In genomic region chr1:22139817-22140216, GRCh38 we compare ENCODE assay signal across 17 cellular contexts. TPM values are rescaled to one million over a fixed set of nuclear protein-coding genes. Genes with fewer than 3 reads are reported as not detected.
A peak's percentile ranks its signal among the peaks of the same experiment; 100 is the strongest.
DNase-seq lines count a peak whose midpoint lies in the region; ATAC-seq, FAIRE-seq and TF ChIP-seq lines count a peak whose summit lies in the region.
"Had no signal": no experiment of that assay in that cellular context is flagged by ENCODE, and none has a peak within 500 bp of the region (broad histone marks: within the 10 kb centered on the region; RNA-seq: fewer than 3 reads in every experiment).

No MANE protein-coding gene starts in this region.

- TF ChIP-seq CTCF in nephron (IDR thresholded peaks at IDR 0.05; ENCODE audit: unreplicated experiment in 3 of 3) (no peak), HepG2 (CRISPR knock-in tag; IDR thresholded peaks at IDR 0.05) (no peak)

- intact Hi-C loops in HepG2 (cut with micrococcal nuclease; ENCODE audit: unreplicated experiment): loop anchor here (10.0 kb wide), 1 partner anchor 135 kb away; no protein-coding TSS in a partner anchor

- peak overlapping the region in 2 of 3 experiments; percentile 65 to 67 for H3K27ac Mint-ChIP-seq in nephron
- H3K27ac Mint-ChIP-seq in T-helper 2 cell treated with Interferon-gamma antibody and Interleukin-4, amounts not matched to agents 5 μg/mL and 100 μg/mL, for 36 hours: no peak overlapping the region
- H3K27ac Mint-ChIP-seq: T-helper 1 cell treated with Interleukin-12 subunit alpha and Interleukin-12 subunit beta and Interleukin-4 antibody, amounts not matched to agents 30 μg/mL and 1 μg/mL, for 36 hours had no signal

- H3K4me3 ChIP-seq in HepG2 (replicated peaks in 1 of 3; ENCODE audit: insufficient read depth in 1 of 3, low read depth in 2 of 3, low read length in 3 of 3): no peak overlapping the region
- H3K4me3 ChIP-seq: GM23248, PC-9 had no signal

- DNase-seq in NCI-H1694 treated with DMSO at 0.1 percent for 48 hours (lab: John Stamatoyannopoulos, UW): peak; percentile 25
- DNase-seq in NCI-H1694 (lab: John Stamatoyannopoulos, UW): no peak
- DNase-seq in NCI-H146 (lab: John Stamatoyannopoulos, UW): peak; percentile 81
- peak; percentile 80 to 82 for DNase-seq in SHP77 (lab: John Stamatoyannopoulos, UW)
- no peak for DNase-seq in HepG2 (ENCODE audit: low spot score)
- DNase-seq in T-helper 2 cell treated with Interferon-gamma antibody and Interleukin-4, amounts not matched to agents 5 μg/mL and 100 μg/mL, for 36 hours (ENCODE audit: low spot score): no peak
- DNase-seq: Caco-2, GM23248, MM.1S, NCI-H446 treated with DMSO at 0.1 percent for 48 hours, PC-9, Right ventricle myocardium superior had no signal

- H2AFZ ChIP-seq in HepG2 (ENCODE audit: low read length): no peak overlapping the region
- H2AFZ ChIP-seq: GM23248, PC-9 had no signal

- FAIRE-seq in HepG2 (lab: Jason Lieb, UNC): no peak
- FAIRE-seq: A204.1 had no signal

- in situ Hi-C loops in HepG2 (cut with HindIII; ENCODE audit: extremely low pct_ligation_motif_present, low pct_unique_long_range_greater_than_20kb): loop anchor here (10.0 kb wide), 1 partner anchor 505 kb away; the partner anchor contains the start of gene C1QC

- no peak overlapping the region for H3K27ac ChIP-seq in HepG2 (ENCODE audit: extremely low read length, insufficient read depth, low read length)
- H3K27ac ChIP-seq: GM23248, PC-9 had no signal

- 61% methylated on average over 4 of the region's 12 CpGs for WGBS in HepG2 (ENCODE audit: low lambda C conversion rate)

- peaks cover 63% of the 10 kb centered on the region for H3K27me3 Mint-ChIP-seq in nephron (ENCODE audit: low read depth)
- H3K27me3 Mint-ChIP-seq in T-helper 2 cell treated with Interferon-gamma antibody and Interleukin-4, amounts not matched to agents 5 μg/mL and 100 μg/mL, for 36 hours (ENCODE audit: low read depth): peaks cover 37% of the 10 kb centered on the region

- H4K20me1 ChIP-seq in HepG2 (ENCODE audit: insufficient read depth, low read length): peaks cover 37% of the 10 kb centered on the region; the same call in 1 of the 2 replicates

- H3K27me3 ChIP-seq in HepG2 (ENCODE audit: control insufficient read depth in 1 of 2, insufficient read depth in 2 of 2, low read length in 2 of 2): peaks cover 40 to 90% of the 10 kb centered on the region in 2 experiments

- no peaks in the 10 kb centered on the region for H3K9me3 Mint-ChIP-seq in nephron
- H3K9me3 Mint-ChIP-seq in T-helper 2 cell treated with Interferon-gamma antibody and Interleukin-4, amounts not matched to agents 5 μg/mL and 100 μg/mL, for 36 hours: no peaks in the 10 kb centered on the region
- H3K9me3 Mint-ChIP-seq: T-helper 1 cell treated with Interleukin-12 subunit alpha and Interleukin-12 subunit beta and Interleukin-4 antibody, amounts not matched to agents 30 μg/mL and 1 μg/mL, for 36 hours had no signal

- POLR2A ChIA-PET in HepG2 (lab: Yijun Ruan, JAX): no interaction called here

- BruUV-seq in HepG2 (replicated peaks; lab: Mats Ljungman, UMichigan): no TSS peak

- no peaks in the 10 kb centered on the region for H3K36me3 ChIP-seq in HepG2 (replicated peaks in 1 of 2; ENCODE audit: control insufficient read depth in 1 of 2, insufficient read depth in 2 of 2, low read length in 2 of 2)

- peak overlapping the region in 2 of 3 experiments; percentile 53 to 90 for H3K4me3 Mint-ChIP-seq in nephron
- no peak overlapping the region for H3K4me3 Mint-ChIP-seq in T-helper 2 cell treated with Interferon-gamma antibody and Interleukin-4, amounts not matched to agents 5 μg/mL and 100 μg/mL, for 36 hours
- H3K4me3 Mint-ChIP-seq: T-helper 1 cell treated with Interleukin-12 subunit alpha and Interleukin-12 subunit beta and Interleukin-4 antibody, amounts not matched to agents 30 μg/mL and 1 μg/mL, for 36 hours had no signal

- H3K79me2 ChIP-seq in HepG2 (ENCODE audit: insufficient read depth, low read length): no peaks in the 10 kb centered on the region

- no peaks in the 10 kb centered on the region for H3K4me1 ChIP-seq in HepG2 (ENCODE audit: insufficient read depth, low read length)

- TF ChIP-seq POLR2A in HepG2 (IDR thresholded peaks at IDR 0.05; ENCODE audit: insufficient read depth in 1 of 2, low read depth in 2 of 2, low read length in 2 of 2): no peak

- H3K4me1 Mint-ChIP-seq in nephron: peaks cover 39% of the 10 kb centered on the region
- peaks cover 1% of the 10 kb centered on the region for H3K4me1 Mint-ChIP-seq in T-helper 2 cell treated with Interferon-gamma antibody and Interleukin-4, amounts not matched to agents 5 μg/mL and 100 μg/mL, for 36 hours (ENCODE audit: low read depth)

- TF ChIP-seq EP300 in HepG2 (IDR thresholded peaks at IDR 0.05; ENCODE audit: low read depth in 2 of 2, low read length in 2 of 2): no peak
- TF ChIP-seq EP300 in HepG2 (CRISPR knock-in tag; IDR thresholded peaks at IDR 0.05; ENCODE audit: borderline replicate concordance): no peak

- ATAC-seq in HepG2 (no peak), HG03342 (IDR thresholded peaks at IDR 0.05; ENCODE audit: unreplicated experiment) (no peak)

- CTCF ChIA-PET in HepG2 (lab: Yijun Ruan, JAX; ENCODE audit: low intra/inter-chr PET ratio, low total read pairs): no interaction called here

- no peak for TF ChIP-seq RAD21 in HepG2 (CRISPR knock-in tag; IDR thresholded peaks at IDR 0.05)

- no peaks in the 10 kb centered on the region for H3K9me3 ChIP-seq in HepG2 (ENCODE audit: low read length)
- H3K9me3 ChIP-seq: Caco-2 had no signal

- no peak overlapping the region for H3K4me2 ChIP-seq in HepG2 (ENCODE audit: low read depth, low read length)

- no peak overlapping the region for H3K9ac ChIP-seq in HepG2 (ENCODE audit: insufficient read depth, low read depth, low read length)
- H3K9ac ChIP-seq: GM23248 had no signal

- peaks cover 6% of the 10 kb centered on the region for H3K36me3 Mint-ChIP-seq in nephron (ENCODE audit: low read depth)
- H3K36me3 Mint-ChIP-seq in T-helper 2 cell treated with Interferon-gamma antibody and Interleukin-4, amounts not matched to agents 5 μg/mL and 100 μg/mL, for 36 hours (ENCODE audit: low read depth): no peaks in the 10 kb centered on the region
- H3K36me3 Mint-ChIP-seq: CD14-positive monocyte had no signal

TF ChIP-seq in HepG2, 621 proteins besides CTCF, POLR2A, EP300 and RAD21 (continues in another document):
- TF ChIP-seq SSRP1 (CRISPR knock-in tag; IDR thresholded peaks at IDR 0.05) (no peak), YY1 (IDR thresholded peaks at IDR 0.05; ENCODE audit: insufficient read depth, insufficient replicate concordance, low read depth, low read length) (no peak), NFYB (CRISPR knock-in tag; IDR thresholded peaks at IDR 0.05) (no peak), SIN3B (IDR thresholded peaks at IDR 0.05; ENCODE audit: low read length) (no peak), PTBP1 (IDR thresholded peaks at IDR 0.05; ENCODE audit: low read depth, low read length, poor library complexity, severe bottlenecking) (no peak), BORCS8-MEF2B (CRISPR knock-in tag; IDR thresholded peaks at IDR 0.05) (no peak), ATF1 (CRISPR knock-in tag; IDR thresholded peaks at IDR 0.05) (no peak), ZNF788 (CRISPR knock-in tag; IDR thresholded peaks at IDR 0.05; ENCODE audit: borderline replicate concordance) (no peak), FIP1L1 (IDR thresholded peaks at IDR 0.05; ENCODE audit: borderline replicate concordance, insufficient read depth, low read depth, low read length) (no peak), ZNF572 (CRISPR knock-in tag; IDR thresholded peaks at IDR 0.05) (no peak), ZMYM3 (CRISPR knock-in tag; IDR thresholded peaks at IDR 0.05) (no peak), XRCC5 (optimal IDR thresholded peaks at IDR 0.05; ENCODE audit: low read length) (no peak), CREB1 (IDR thresholded peaks at IDR 0.05) (no peak), CREB1 (CRISPR knock-in tag; IDR thresholded peaks at IDR 0.05) (no peak), MYPOP (CRISPR knock-in tag; IDR thresholded peaks at IDR 0.05) (no peak)

RNA-seq across cellular contexts. Expression of gene WNT4, which starts 3.1 kb away (rescaled TPM):
- not detected in 2 replicates for total RNA-seq in HepG2 (2016; rRNA removed; fragmentation: Illumina TruSeq; extraction: Trizol)
- not detected in 2 replicates for total RNA-seq in HepG2 (2016; cell fraction: cytosol; rRNA removed; fragmentation: Illumina TruSeq; extraction: Trizol; ENCODE audit: low read depth)
- not detected in 2 replicates for total RNA-seq in HepG2 (2016; cell fraction: insoluble cytoplasmic fraction; rRNA removed; fragmentation: Illumina TruSeq; extraction: Trizol)
- not detected in 2 replicates for total RNA-seq in HepG2 (2016; cell fraction: membrane; rRNA removed; fragmentation: Illumina TruSeq; extraction: Trizol)
- total RNA-seq in HepG2 (2016; cell fraction: nucleus; rRNA removed; fragmentation: Illumina TruSeq; extraction: Trizol): not detected in 2 replicates
- not detected in 2 replicates for polyA plus RNA-seq in HepG2 (2011; rRNA removed)
- polyA plus RNA-seq in HepG2 (2011; cell fraction: cytosol; rRNA removed): not detected in 2 replicates
- not detected in 2 replicates for polyA plus RNA-seq in HepG2 (2011; cell fraction: nucleus; rRNA removed)
- polyA plus RNA-seq in HepG2 (2012): 0.05 and 0.11 TPM in 2 replicates
- not detected in 2 replicates for polyA plus RNA-seq in HepG2 (2016; cell fraction: cytosol; fragmentation: Illumina TruSeq; extraction: Trizol; ENCODE audit: low read depth)
- not detected in 2 replicates for polyA plus RNA-seq in HepG2 (2016; cell fraction: insoluble cytoplasmic fraction; fragmentation: Illumina TruSeq; extraction: Trizol; ENCODE audit: low read depth)
- polyA plus RNA-seq in HepG2 (2016; cell fraction: membrane; fragmentation: Illumina TruSeq; extraction: Trizol; ENCODE audit: low read depth): not detected in 2 replicates
- not detected in 2 replicates for polyA plus RNA-seq in HepG2 (2016; cell fraction: nucleus; fragmentation: Illumina TruSeq; extraction: Trizol; ENCODE audit: insufficient read depth, low read depth)
- 0.12 TPM in 1 of 2 replicates, not detected in the other for polyA minus RNA-seq in HepG2 (2011; rRNA and poly(A)+ RNA removed; ENCODE audit: low replicate concordance)
- not detected in 2 replicates for polyA minus RNA-seq in HepG2 (2011; cell fraction: cytosol; rRNA and poly(A)+ RNA removed)
- polyA minus RNA-seq in HepG2 (2011; cell fraction: nucleus; rRNA and poly(A)+ RNA removed): not detected in 2 replicates
- total RNA-seq: Right ventricle myocardium superior had no signal
- polyA plus RNA-seq: CD14-positive monocyte had no signal

Comparison
In these comparisons a context has a peak if more than half of its experiments do, and no peak if none do; other contexts are left out.
1. DNase-seq: peak in NCI-H1694 treated with DMSO at 0.1 percent for 48 hours (single experiment), NCI-H146 (single experiment) and SHP77 (2 of 2); none in NCI-H1694 (single experiment), HepG2 (single experiment) and T-helper 2 cell treated with Interferon-gamma antibody and Interleukin-4, amounts not matched to agents 5 μg/mL and 100 μg/mL, for 36 hours (single experiment).